In the genomic region with DNA sequence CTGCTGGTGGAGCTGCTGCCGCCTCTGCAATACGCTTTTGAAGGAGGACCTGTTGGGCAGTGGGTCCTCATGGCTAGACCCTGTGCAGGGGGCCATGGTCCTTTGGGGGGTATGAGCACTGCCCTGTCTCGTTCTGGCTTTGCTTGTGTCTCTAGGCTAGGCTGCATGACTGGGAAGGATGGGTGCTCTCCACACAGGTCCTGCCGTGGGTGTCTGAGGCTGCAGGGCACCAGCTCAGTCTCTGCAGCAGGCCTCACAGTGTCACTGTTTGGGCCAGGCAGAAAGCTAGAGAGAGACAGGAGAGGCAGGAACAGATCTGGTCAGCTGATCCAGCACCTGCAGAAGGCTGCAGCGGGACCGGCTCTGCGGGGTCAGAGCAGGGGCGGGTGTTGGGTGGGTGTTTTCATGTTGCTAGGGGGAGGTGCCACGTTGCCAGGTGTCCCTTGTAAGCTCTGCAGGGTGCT, we compare ENCODE assay signal across 11 cellular contexts.
DNase-seq lines count a peak whose midpoint lies in the region; ATAC-seq and TF ChIP-seq lines count a peak whose summit lies in the region.
"Had no signal": no experiment of that assay in that cellular context is flagged by ENCODE, and none has a peak within 500 bp of the region (broad histone marks: within the 10 kb centered on the region; RNA-seq: fewer than 3 reads in every experiment).

No MANE protein-coding gene starts in this region.

- no peak overlapping the region for H3K27ac ChIP-seq in WERI-Rb-1
- H3K27ac ChIP-seq in naive thymus-derived CD4-positive, alpha-beta T cell (ENCODE audit: low read depth, low read length), result peak overlapping the region; percentile 76
- no peak overlapping the region for H3K27ac ChIP-seq in effector memory CD4-positive, alpha-beta T cell (ENCODE audit: insufficient read depth, low read length, poor library complexity, severe bottlenecking)
- H3K27ac ChIP-seq: brain microvascular endothelial cell, hepatocyte had no signal

- peak; percentile 42 for ATAC-seq in HG02981 (IDR thresholded peaks at IDR 0.05; ENCODE audit: unreplicated experiment)
- peak; percentile 54 for ATAC-seq in naive thymus-derived CD4-positive, alpha-beta T cell
- ATAC-seq in HG02852 (IDR thresholded peaks at IDR 0.05; ENCODE audit: unreplicated experiment), result no peak
- ATAC-seq in HG03025 (IDR thresholded peaks at IDR 0.05; ENCODE audit: low FRiP score, unreplicated experiment), result no peak

- H3K4me1 Mint-ChIP-seq in naive thymus-derived CD4-positive, alpha-beta T cell, result peaks cover 25 to 60% (median 55%) of the 10 kb centered on the region in 7 donors

- CTCF ChIA-PET in naive thymus-derived CD4-positive, alpha-beta T cell (lab: Charles Lee), result interaction anchor here (0.6 to 1.5 kb wide), 4 partner anchors 8 to 192 kb away, joined by 3 to 4 read pairs (median 3); no protein-coding TSS in a partner anchor

- no peaks in the 10 kb centered on the region for H3K9me3 ChIP-seq in WERI-Rb-1 (ENCODE audit: severe bottlenecking)
- no peaks in the 10 kb centered on the region for H3K9me3 ChIP-seq in naive thymus-derived CD4-positive, alpha-beta T cell (ENCODE audit: control insufficient read depth in 2 of 3, low read length in 3 of 3)
- no peaks in the 10 kb centered on the region for H3K9me3 ChIP-seq in effector memory CD4-positive, alpha-beta T cell (ENCODE audit: control insufficient read depth, low read length)

- peak overlapping the region in 9 of 10 donors; percentile 51 to 98 (median 78) for H3K4me3 Mint-ChIP-seq in naive thymus-derived CD4-positive, alpha-beta T cell

- H3K27ac Mint-ChIP-seq in naive thymus-derived CD4-positive, alpha-beta T cell, result peak overlapping the region; percentile 52 to 99 (median 97)

- no peaks in the 10 kb centered on the region for H3K36me3 ChIP-seq in WERI-Rb-1
- no peaks in the 10 kb centered on the region for H3K36me3 ChIP-seq in naive thymus-derived CD4-positive, alpha-beta T cell (ENCODE audit: control insufficient read depth in 2 of 3, insufficient read depth in 3 of 3, low read length in 3 of 3)
- no peaks in the 10 kb centered on the region for H3K36me3 ChIP-seq in effector memory CD4-positive, alpha-beta T cell (ENCODE audit: control insufficient read depth, insufficient read depth, low read length)
- H3K36me3 ChIP-seq: brain microvascular endothelial cell had no signal

- no peak for TF ChIP-seq CTCF in WERI-Rb-1 (IDR thresholded peaks at IDR 0.05; ENCODE audit: low read depth, low read length)

- DNase-seq in DMS153 (lab: John Stamatoyannopoulos, UW), result peak; percentile 75
- peak; percentile 70 for DNase-seq in WERI-Rb-1
- peak in 5 of 9 donors; percentile 25 to 37 (median 28) for DNase-seq in naive thymus-derived CD4-positive, alpha-beta T cell
- DNase-seq in effector memory CD4-positive, alpha-beta T cell, result no peak
- DNase-seq in NCI-H1048 (lab: John Stamatoyannopoulos, UW), result no peak
- DNase-seq: brain microvascular endothelial cell, T-helper 9 cell had no signal

- H3K36me3 Mint-ChIP-seq in naive thymus-derived CD4-positive, alpha-beta T cell, result peaks cover 0 to 10% (median 6%) of the 10 kb centered on the region in 5 donors

- no peaks in the 10 kb centered on the region for H3K27me3 ChIP-seq in WERI-Rb-1 (ENCODE audit: insufficient read depth, low read depth, severe bottlenecking)
- no peaks in the 10 kb centered on the region for H3K27me3 ChIP-seq in naive thymus-derived CD4-positive, alpha-beta T cell (ENCODE audit: control insufficient read depth in 2 of 2, insufficient read depth in 2 of 2, low read length in 2 of 2)
- no peaks in the 10 kb centered on the region for H3K27me3 ChIP-seq in effector memory CD4-positive, alpha-beta T cell (replicated peaks; ENCODE audit: control insufficient read depth, insufficient read depth, low read length, poor library complexity, severe bottlenecking)
- H3K27me3 ChIP-seq: brain microvascular endothelial cell, hepatocyte had no signal

- intact Hi-C loops in naive thymus-derived CD4-positive, alpha-beta T cell (cut with micrococcal nuclease), result loop anchor here (2.0 to 10.0 kb wide), 4 partner anchors 13 to 833 kb away; a partner anchor contains a TSS

- H3K4me3 ChIP-seq in WERI-Rb-1 (ENCODE audit: low read depth, low read length), result no peak overlapping the region
- no peak overlapping the region for H3K4me3 ChIP-seq in naive thymus-derived CD4-positive, alpha-beta T cell (ENCODE audit: low read length)
- no peak overlapping the region for H3K4me3 ChIP-seq in effector memory CD4-positive, alpha-beta T cell (ENCODE audit: insufficient read depth, low read depth, low read length, poor library complexity, severe bottlenecking)
- H3K4me3 ChIP-seq: hepatocyte had no signal

- no peaks in the 10 kb centered on the region for H3K9me3 Mint-ChIP-seq in naive thymus-derived CD4-positive, alpha-beta T cell

- no peaks in the 10 kb centered on the region for H3K27me3 Mint-ChIP-seq in naive thymus-derived CD4-positive, alpha-beta T cell

- H3K4me1 ChIP-seq in naive thymus-derived CD4-positive, alpha-beta T cell (ENCODE audit: control insufficient read depth in 2 of 2, insufficient read depth in 2 of 2, low read length in 2 of 2), result peaks cover 0 to 30% of the 10 kb centered on the region in 2 donors
- H3K4me1 ChIP-seq in effector memory CD4-positive, alpha-beta T cell (ENCODE audit: control insufficient read depth, insufficient read depth, low read length, poor library complexity, severe bottlenecking), result no peaks in the 10 kb centered on the region

- POLR2A ChIA-PET in naive thymus-derived CD4-positive, alpha-beta T cell (lab: Charles Lee), result interaction anchor here (0.9 to 2.0 kb wide), 3 partner anchors 10 to 715 kb away, joined by 3 to 7 read pairs (median 4); no protein-coding TSS in a partner anchor

Comparison
In these comparisons a context has a peak if more than half of its experiments do, and no peak if none do; other contexts are left out.
1. DNase-seq: peak in DMS153 (single experiment), WERI-Rb-1 (single experiment) and naive thymus-derived CD4-positive, alpha-beta T cell (5 of 9); none in effector memory CD4-positive, alpha-beta T cell (0 of 3) and NCI-H1048 (single experiment).
2. ATAC-seq: peak in HG02981 (single experiment) and naive thymus-derived CD4-positive, alpha-beta T cell (single experiment); none in HG02852 (single experiment) and HG03025 (single experiment).